In genomic region chr9:70160672-70161413, GRCh38 we compare ENCODE assay signal across 1 cellular context.
TF ChIP-seq lines count a peak whose summit lies in the region.

No MANE protein-coding gene starts in this region.

TF ChIP-seq in WTC11, 78 proteins besides CTCF, POLR2A, EP300 and RAD21 (continued from another document):
- TF ChIP-seq AFF4 (CRISPR knock-in tag; IDR thresholded peaks at IDR 0.05; ENCODE audit: borderline replicate concordance) (no peak), ZNF121 (CRISPR knock-in tag; IDR thresholded peaks at IDR 0.05) (no peak), GRHL2 (CRISPR knock-in tag; IDR thresholded peaks at IDR 0.05; ENCODE audit: insufficient replicate concordance, severe bottlenecking) (no peak), NFE2L1 (CRISPR knock-in tag; IDR thresholded peaks at IDR 0.05) (no peak)
